ENCODE assay signal across 1 cellular context in the genomic region with DNA sequence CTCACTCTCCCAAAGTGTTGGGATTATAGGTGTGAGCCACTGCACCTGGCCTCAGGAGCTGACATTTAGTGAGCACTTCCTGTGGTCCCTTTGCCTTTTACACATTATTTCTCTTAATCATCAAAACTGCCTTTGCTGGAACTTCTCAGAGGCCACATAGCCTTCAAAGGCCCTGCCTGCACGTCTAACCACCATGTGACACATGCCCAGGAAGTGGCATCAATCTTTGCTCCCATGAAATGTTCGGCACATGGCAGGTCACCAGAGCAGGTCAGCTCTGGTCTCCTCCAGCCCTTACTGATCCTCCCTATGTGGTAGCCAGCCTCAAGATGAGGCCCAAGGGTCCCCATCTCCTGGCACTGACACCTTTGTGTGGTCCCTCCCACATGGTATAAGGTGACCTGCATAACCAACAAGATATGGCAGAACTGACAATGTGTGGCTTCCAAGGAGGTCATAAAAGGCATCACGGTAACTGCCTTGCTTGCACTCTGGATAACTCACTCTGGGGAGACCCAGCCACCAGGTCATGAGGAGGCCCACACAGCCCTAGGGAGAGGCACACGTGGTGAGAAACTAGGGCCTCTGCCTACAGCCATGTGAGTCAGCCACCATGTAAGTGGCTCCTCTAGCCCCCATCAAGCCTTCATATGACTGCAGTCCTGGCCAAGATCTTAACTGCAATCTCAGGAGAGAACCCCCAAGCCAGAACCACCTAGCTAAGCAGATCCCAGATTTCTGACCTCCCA.
TF ChIP-seq lines count a peak whose summit lies in the region.

No MANE protein-coding gene starts in this region.

TF ChIP-seq in H1, 55 proteins besides CTCF, POLR2A, EP300 and RAD21:
- TF ChIP-seq TBP (IDR thresholded peaks at IDR 0.05; ENCODE audit: low read depth, low read length): no peak
- TF ChIP-seq CHD7 (IDR thresholded peaks at IDR 0.05; ENCODE audit: insufficient replicate concordance, low read length): no peak
- no peak for TF ChIP-seq KDM5A (IDR thresholded peaks at IDR 0.05; ENCODE audit: low read length)
- TF ChIP-seq BACH1 (IDR thresholded peaks at IDR 0.05; ENCODE audit: low read length): no peak
- no peak for TF ChIP-seq RNF2 (IDR thresholded peaks at IDR 0.05; ENCODE audit: borderline replicate concordance, low read depth, low read length, missing control alignments, poor library complexity, severe bottlenecking)
- TF ChIP-seq NANOG (IDR thresholded peaks at IDR 0.05; ENCODE audit: insufficient read depth, low read depth, low read length, poor library complexity, severe bottlenecking): no peak
- TF ChIP-seq RFX5 (IDR thresholded peaks at IDR 0.05; ENCODE audit: borderline replicate concordance, low read depth, low read length): no peak
- TF ChIP-seq POU5F1 (IDR thresholded peaks at IDR 0.05; ENCODE audit: low read depth, low read length): no peak
- no peak for TF ChIP-seq TCF12 (IDR thresholded peaks at IDR 0.05; ENCODE audit: low read depth, low read length)
- TF ChIP-seq SUZ12 (IDR thresholded peaks at IDR 0.05; ENCODE audit: low read length): no peak
- no peak for TF ChIP-seq CHD2 (IDR thresholded peaks at IDR 0.05; ENCODE audit: low read length)
- no peak for TF ChIP-seq PHF8 (conservative IDR thresholded peaks at IDR 0.05; ENCODE audit: low read depth, low read length)
- no peak for TF ChIP-seq CTBP2 (IDR thresholded peaks at IDR 0.05; ENCODE audit: borderline replicate concordance, insufficient read depth, insufficient read length, low read length)
- TF ChIP-seq ASH2L (IDR thresholded peaks at IDR 0.05; ENCODE audit: low read length): no peak
- TF ChIP-seq SIX5 (IDR thresholded peaks at IDR 0.05; ENCODE audit: low read depth, low read length): no peak
